1 cellular context compared by ENCODE assay signal in genomic region chr2:240965905-240966456, GRCh38.
TF ChIP-seq lines count a peak whose summit lies in the region.

No MANE protein-coding gene starts in this region.

TF ChIP-seq in HepG2, 621 proteins besides CTCF, POLR2A, EP300 and RAD21 (continues in another document):
- peak; percentile 22 for TF ChIP-seq ZNF770 (CRISPR knock-in tag; IDR thresholded peaks at IDR 0.05)
- 0 out of 2 replicates have a peak, but pooled peaks have one; percentile 46 for TF ChIP-seq ZNF343 (CRISPR knock-in tag; IDR thresholded peaks at IDR 0.05)
- TF ChIP-seq ZNF264 (CRISPR knock-in tag; IDR thresholded peaks at IDR 0.05): no peak
- no peak for TF ChIP-seq JUNB (CRISPR knock-in tag; IDR thresholded peaks at IDR 0.05; ENCODE audit: borderline replicate concordance)
- TF ChIP-seq DRAP1 (CRISPR knock-in tag; IDR thresholded peaks at IDR 0.05): no peak
- 0 out of 2 replicates have a peak, but pooled peaks have one; percentile 67 for TF ChIP-seq SNAI1 (CRISPR knock-in tag; IDR thresholded peaks at IDR 0.05; ENCODE audit: borderline replicate concordance)
- TF ChIP-seq PATZ1 (CRISPR knock-in tag; IDR thresholded peaks at IDR 0.05): peak; percentile 21; the same call in 1 of the 2 replicates
- no peak for TF ChIP-seq RERE (CRISPR knock-in tag; IDR thresholded peaks at IDR 0.05; ENCODE audit: low read depth)
- TF ChIP-seq ZBTB3 (CRISPR knock-in tag; IDR thresholded peaks at IDR 0.05; ENCODE audit: borderline replicate concordance, low read depth): no peak
- peak; percentile 29; the same call in 1 of the 2 replicates for TF ChIP-seq ZNF556 (CRISPR knock-in tag; IDR thresholded peaks at IDR 0.05; ENCODE audit: borderline replicate concordance)
- TF ChIP-seq ZNF563 (CRISPR knock-in tag; IDR thresholded peaks at IDR 0.05): no peak
- TF ChIP-seq BCL3 (CRISPR knock-in tag; IDR thresholded peaks at IDR 0.05): 0 out of 2 replicates have a peak, but pooled peaks have one; percentile 55
- TF ChIP-seq NFIC (IDR thresholded peaks at IDR 0.05; ENCODE audit: low read length): no peak
- no peak for TF ChIP-seq ZBTB37 (CRISPR knock-in tag; IDR thresholded peaks at IDR 0.05)
- no peak for TF ChIP-seq GTF2F1 (IDR thresholded peaks at IDR 0.05; ENCODE audit: low read length)
- no peak for TF ChIP-seq CREB3 (CRISPR knock-in tag; IDR thresholded peaks at IDR 0.05)
- no peak for TF ChIP-seq SIN3B (IDR thresholded peaks at IDR 0.05; ENCODE audit: low read length)
- TF ChIP-seq PAXIP1 (CRISPR knock-in tag; conservative IDR thresholded peaks at IDR 0.05): peak; percentile 47; the same call in 1 of the 2 replicates
- 0 out of 2 replicates have a peak, but pooled peaks have one; percentile 0 for TF ChIP-seq NCOA1 (CRISPR knock-in tag; IDR thresholded peaks at IDR 0.05)
- no peak for TF ChIP-seq HNF4G (IDR thresholded peaks at IDR 0.05; ENCODE audit: borderline replicate concordance, low read depth, low read length)
- no peak for TF ChIP-seq HNF4G (CRISPR knock-in tag; IDR thresholded peaks at IDR 0.05; ENCODE audit: borderline replicate concordance, low read depth)
- no peak for TF ChIP-seq SOX13 (IDR thresholded peaks at IDR 0.05)
- TF ChIP-seq SOX13 (CRISPR knock-in tag; conservative IDR thresholded peaks at IDR 0.05 in 1 of 2, IDR thresholded peaks at IDR 0.05 in 1 of 2): no peak
- TF ChIP-seq NFKBIZ (CRISPR knock-in tag; IDR thresholded peaks at IDR 0.05): no peak
- 0 out of 2 replicates have a peak, but pooled peaks have one; percentile 58 for TF ChIP-seq ZNF547 (CRISPR knock-in tag; IDR thresholded peaks at IDR 0.05)
- no peak for TF ChIP-seq FOXC1 (CRISPR knock-in tag; IDR thresholded peaks at IDR 0.05; ENCODE audit: borderline replicate concordance)
- TF ChIP-seq ZNF232 (CRISPR knock-in tag; IDR thresholded peaks at IDR 0.05; ENCODE audit: borderline replicate concordance): no peak
- TF ChIP-seq HNRNPK (IDR thresholded peaks at IDR 0.05; ENCODE audit: low read depth, low read length, poor library complexity, severe bottlenecking): no peak
- no peak for TF ChIP-seq RARG (CRISPR knock-in tag; IDR thresholded peaks at IDR 0.05; ENCODE audit: low read depth)
- no peak for TF ChIP-seq ZNF276 (CRISPR knock-in tag; IDR thresholded peaks at IDR 0.05; ENCODE audit: low read depth)
- TF ChIP-seq THAP11 (CRISPR knock-in tag; IDR thresholded peaks at IDR 0.05): no peak
- no peak for TF ChIP-seq KDM3A (CRISPR knock-in tag; IDR thresholded peaks at IDR 0.05; ENCODE audit: low read depth)
- TF ChIP-seq ZNF18 (CRISPR knock-in tag; IDR thresholded peaks at IDR 0.05; ENCODE audit: insufficient replicate concordance): no peak
- TF ChIP-seq MYC (CRISPR knock-in tag; IDR thresholded peaks at IDR 0.05; ENCODE audit: borderline replicate concordance): peak; percentile 25; the same call in 1 of the 2 replicates
- TF ChIP-seq SCMH1 (CRISPR knock-in tag; IDR thresholded peaks at IDR 0.05; ENCODE audit: borderline replicate concordance): no peak
- no peak for TF ChIP-seq TEF (CRISPR knock-in tag; IDR thresholded peaks at IDR 0.05)
